17 cellular contexts compared by ENCODE assay signal in the genomic region with DNA sequence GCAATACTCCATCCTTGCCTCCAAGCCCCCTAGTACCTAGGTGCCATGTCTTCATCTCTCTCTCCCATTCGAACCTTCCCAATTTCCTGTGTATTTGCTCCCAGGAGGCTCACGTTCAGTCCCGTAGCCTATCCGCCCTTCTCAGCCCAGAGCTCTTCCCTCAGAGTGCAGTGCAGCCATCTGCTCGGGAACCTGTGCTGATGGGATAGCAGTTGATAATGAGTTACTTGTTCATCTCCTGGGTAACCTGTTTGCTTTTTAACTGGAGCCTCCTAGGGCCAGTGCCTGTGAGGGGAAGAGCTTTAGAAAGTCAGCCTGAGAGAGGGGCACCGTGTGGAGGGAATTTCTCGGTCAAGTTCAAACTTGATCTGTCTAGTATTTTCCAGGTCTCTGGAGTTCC.
DNase-seq lines count a peak whose midpoint lies in the region; FAIRE-seq and TF ChIP-seq lines count a peak whose summit lies in the region.
"Had no signal": no experiment of that assay in that cellular context is flagged by ENCODE, and none has a peak within 500 bp of the region (broad histone marks: within the 10 kb centered on the region; RNA-seq: fewer than 3 reads in every experiment).

No MANE protein-coding gene starts in this region.

- H3K4me1 Mint-ChIP-seq in osteocyte (ENCODE audit: unreplicated experiment) = no peaks in the 10 kb centered on the region
- H3K4me1 Mint-ChIP-seq: B cell had no signal

- TF ChIP-seq CTCF in osteocyte (IDR thresholded peaks at IDR 0.05) = no peak

- peak; percentile 13 for FAIRE-seq in islet of Langerhans (lab: Jason Lieb, UNC)
- FAIRE-seq: G401.6, GM12891, GM19239, HTR-8/SVneo had no signal

- POLR2A ChIA-PET in HEK293T (lab: Yijun Ruan, JAX) = no interaction called here

- DNase-seq in NCI-H748 (lab: John Stamatoyannopoulos, UW; ENCODE audit: unreplicated experiment) (peak; percentile 31), NCI-H748 treated with DMSO at 0.1 percent for 48 hours (lab: John Stamatoyannopoulos, UW) (no peak), NCI-H524 treated with DMSO at 0.1 percent for 48 hours (lab: John Stamatoyannopoulos, UW) (peak; percentile 57), osteocyte (ENCODE audit: extremely low spot score, unreplicated experiment) (no peak), HEK293T (ENCODE audit: extremely low spot score) (no peak), cortex of kidney (lab: John Stamatoyannopoulos, UW) (no peak)
- DNase-seq: Calu3; CD8-positive, alpha-beta T cell; GM23248; H7; IMR-90 had no signal

- H3K27ac Mint-ChIP-seq in osteocyte (ENCODE audit: unreplicated experiment) = no peak overlapping the region
- H3K27ac Mint-ChIP-seq: B cell; CD8-positive, alpha-beta T cell had no signal

- CTCF ChIA-PET in HEK293T (lab: Yijun Ruan, JAX) = interaction anchor here (1.1 kb wide), 1 partner anchor 8 kb away, joined by 3 read pairs; no protein-coding TSS in a partner anchor

- H3K4me3 Mint-ChIP-seq in osteocyte (ENCODE audit: unreplicated experiment) = no peak overlapping the region
- H3K4me3 Mint-ChIP-seq: B cell; CD8-positive, alpha-beta T cell had no signal

- H3K36me3 Mint-ChIP-seq in osteocyte (ENCODE audit: unreplicated experiment) = no peaks in the 10 kb centered on the region
- H3K36me3 Mint-ChIP-seq: CD8-positive, alpha-beta T cell had no signal

- no peaks in the 10 kb centered on the region for H3K9me3 Mint-ChIP-seq in osteocyte (ENCODE audit: unreplicated experiment)
- H3K9me3 Mint-ChIP-seq: CD8-positive, alpha-beta T cell had no signal

- H3K27me3 Mint-ChIP-seq in osteocyte (ENCODE audit: unreplicated experiment) = peaks cover 47% of the 10 kb centered on the region

TF ChIP-seq in HEK293T, 16 proteins besides CTCF, POLR2A, EP300 and RAD21:
- TF ChIP-seq L3MBTL2 (conservative IDR thresholded peaks at IDR 0.05) = no peak

Comparison
In these comparisons a context has a peak if more than half of its experiments do, and no peak if none do; other contexts are left out.
1. DNase-seq: peak in NCI-H748 (single experiment) and NCI-H524 treated with DMSO at 0.1 percent for 48 hours (single experiment); none in NCI-H748 treated with DMSO at 0.1 percent for 48 hours (single experiment), osteocyte (single experiment), HEK293T (single experiment) and cortex of kidney (single experiment).